17 cellular contexts compared by ENCODE assay signal in genomic region chr10:18647945-18648344, GRCh38.
"Had no signal": no experiment of that assay in that cellular context is flagged by ENCODE, and none has a peak within 500 bp of the region (broad histone marks: within the 10 kb centered on the region; RNA-seq: fewer than 3 reads in every experiment).

No MANE protein-coding gene starts in this region.

- H3K27me3 ChIP-seq: cardiac muscle cell, esophagus squamous epithelium, SJSA1, spleen had no signal

- H3K27ac ChIP-seq: cardiac muscle cell, esophagus squamous epithelium, prostate gland, SJSA1, spleen had no signal

- H3K27me3 Mint-ChIP-seq: T-helper 17 cell, type B pancreatic cell had no signal

- FAIRE-seq: astrocyte had no signal

- H3K4me3 Mint-ChIP-seq: natural killer cell, T-helper 17 cell, type B pancreatic cell had no signal

- H3K9me3 Mint-ChIP-seq: natural killer cell, type B pancreatic cell had no signal

- H3K36me3 ChIP-seq: cardiac muscle cell, prostate gland had no signal

- ATAC-seq: left cardiac atrium, mucosa of descending colon, natural killer cell, sciatic nerve, T-helper 17 cell had no signal

- DNase-seq: activated CD4-positive, alpha-beta T cell treated with anti-CD3 and anti-CD28 coated beads, Interleukin-2, amount 50 U/mL, for 48 hours; activated CD4-positive, CD25-positive, alpha-beta regulatory T cell; activated gamma-delta T cell; esophagus squamous epithelium; foreskin fibroblast; left cardiac atrium; mucosa of descending colon; natural killer cell; spleen; stimulated activated naive CD4-positive, alpha-beta T cell treated with Interleukin-2 at 50 U/mL for 16 hours; T-helper 17 cell had no signal

- H3K4me1 ChIP-seq: prostate gland, SJSA1 had no signal

- H3K9me3 ChIP-seq: esophagus squamous epithelium, mucosa of descending colon, prostate gland, SJSA1, spleen had no signal

- H3K27ac Mint-ChIP-seq: natural killer cell, T-helper 17 cell, type B pancreatic cell had no signal

- H3K36me3 Mint-ChIP-seq: natural killer cell had no signal

- H3K4me3 ChIP-seq: cardiac muscle cell, esophagus squamous epithelium, mucosa of descending colon, prostate gland, SJSA1, spleen had no signal
